ENCODE assay signal across 8 cellular contexts in the genomic region with DNA sequence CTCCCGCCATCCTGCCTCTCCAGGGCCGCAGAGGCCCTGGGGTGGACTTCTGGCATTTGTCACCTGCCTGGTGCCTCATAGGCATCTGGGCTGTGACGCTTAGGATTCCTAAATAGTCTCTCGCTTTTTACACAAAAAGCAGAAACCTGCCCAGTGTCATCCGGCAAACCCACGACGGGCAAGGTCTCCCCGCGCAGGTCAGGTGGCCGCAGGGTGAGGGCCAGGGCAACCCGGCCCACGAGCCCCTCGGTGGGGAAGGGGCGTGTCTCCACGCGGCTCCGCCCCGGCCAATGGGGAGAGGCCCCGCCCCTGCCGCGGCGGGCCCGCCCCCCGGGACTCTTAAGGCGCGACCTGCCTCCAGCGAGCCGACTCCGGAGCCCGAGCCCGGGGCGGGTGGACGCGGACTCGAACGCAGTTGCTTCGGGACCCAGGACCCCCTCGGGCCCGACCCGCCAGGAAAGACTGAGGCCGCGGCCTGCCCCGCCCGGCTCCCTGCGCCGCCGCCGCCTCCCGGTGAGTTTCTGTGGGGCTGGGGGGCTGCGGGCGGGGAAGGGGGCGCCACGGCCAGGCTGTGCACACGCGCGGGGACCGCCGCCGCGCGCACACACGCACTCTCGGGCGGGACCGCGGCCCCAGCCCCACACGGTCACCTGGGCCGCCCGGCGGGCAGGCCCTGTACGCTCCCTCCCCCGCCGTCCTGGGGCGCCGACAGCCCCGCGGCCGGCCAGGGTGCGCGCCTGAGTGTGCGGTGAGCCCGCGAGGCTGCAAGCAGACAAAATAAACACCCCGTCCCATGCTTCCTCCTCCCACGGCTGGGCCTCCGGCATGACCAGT. TPM values are rescaled to one million over a fixed set of nuclear protein-coding genes. Genes with fewer than 3 reads are reported as not detected.
DNase-seq lines count a peak whose midpoint lies in the region; FAIRE-seq and TF ChIP-seq lines count a peak whose summit lies in the region.

TSS of gene VASN (plus strand) at position 368 of the 834 bp plus-strand sequence. CDS start 9,030 bp downstream, outside the sequence.

- no peaks in the 10 kb centered on the region for H3K9me3 Mint-ChIP-seq in CD4-positive, alpha-beta memory T cell
- no peaks in the 10 kb centered on the region for H3K9me3 Mint-ChIP-seq in activated naive CD4-positive, alpha-beta T cell treated with anti-CD3 and anti-CD28 coated beads, Interleukin-2, amount 10 ng/mL, durations not matched to agents 7 days and 5 days

- CTCF ChIA-PET in CD4-positive, alpha-beta memory T cell (lab: Charles Lee; ENCODE audit: partially characterized antibody) = interaction anchor here (0.8 to 1.7 kb wide), 2 partner anchors 12 to 177 kb away, joined by 3 to 5 read pairs; no protein-coding TSS in a partner anchor
- CTCF ChIA-PET in activated naive CD4-positive, alpha-beta T cell treated with anti-CD3 and anti-CD28 coated beads, Interleukin-2, amount 10 ng/mL, durations not matched to agents 7 days and 5 days (lab: Charles Lee) = no interaction called here

- peaks cover 12 to 54% (median 28%) of the 10 kb centered on the region in 4 donors for H3K4me1 Mint-ChIP-seq in CD4-positive, alpha-beta memory T cell
- H3K4me1 Mint-ChIP-seq in activated naive CD4-positive, alpha-beta T cell treated with anti-CD3 and anti-CD28 coated beads, Interleukin-2, amount 10 ng/mL, durations not matched to agents 7 days and 5 days = peaks cover 11% of the 10 kb centered on the region

- no peaks in the 10 kb centered on the region for H3K27me3 Mint-ChIP-seq in CD4-positive, alpha-beta memory T cell
- no peaks in the 10 kb centered on the region for H3K27me3 Mint-ChIP-seq in activated naive CD4-positive, alpha-beta T cell treated with anti-CD3 and anti-CD28 coated beads, Interleukin-2, amount 10 ng/mL, durations not matched to agents 7 days and 5 days

- H3K4me3 ChIP-seq in CD4-positive, alpha-beta memory T cell (ENCODE audit: low read length in 2 of 2) = peak within 1 kb of the TSS in 1 of 2 donors; percentile 42
- H3K4me3 ChIP-seq in SJSA1 = peak within 1 kb of the TSS; percentile 57

- peak within 1 kb of the TSS; percentile 36 for H3K27ac ChIP-seq in CD4-positive, alpha-beta memory T cell (ENCODE audit: low read depth, low read length)
- peak within 1 kb of the TSS; percentile 60 for H3K27ac ChIP-seq in SJSA1

- peaks cover 5 to 27% of the 10 kb centered on the region in 2 donors for H3K36me3 Mint-ChIP-seq in CD4-positive, alpha-beta memory T cell
- peaks cover 9% of the 10 kb centered on the region for H3K36me3 Mint-ChIP-seq in activated naive CD4-positive, alpha-beta T cell treated with anti-CD3 and anti-CD28 coated beads, Interleukin-2, amount 10 ng/mL, durations not matched to agents 7 days and 5 days

- peak; percentile 69 to 78 (median 71) for DNase-seq in CD4-positive, alpha-beta memory T cell
- DNase-seq in H54 (ENCODE audit: insufficient read length, low spot score) (peak; percentile 83), SJSA1 (ENCODE audit: low read depth in 1 of 2, low spot score in 2 of 2) (peak; percentile 84 to 87), glomerular visceral epithelial cell (ENCODE audit: extremely low spot score) (peak; percentile 80), occipital lobe (lab: John Stamatoyannopoulos, UW) (peak; percentile 70), superior temporal gyrus (ENCODE audit: extremely low spot score) (peak; percentile 60), NOMO-1 treated with dmso at 0.1 percent for 144 hours (lab: John Stamatoyannopoulos, UW; ENCODE audit: unreplicated experiment) (no peak)
- peak; percentile 71 for DNase-seq in activated naive CD4-positive, alpha-beta T cell treated with anti-CD3 and anti-CD28 coated beads, Interleukin-2, amount 10 ng/mL, durations not matched to agents 7 days and 5 days

- FAIRE-seq in H54 (lab: Jason Lieb, UNC) = no peak

- POLR2A ChIA-PET in CD4-positive, alpha-beta memory T cell (lab: Charles Lee; ENCODE audit: partially characterized antibody) = interaction anchor here (0.9 to 2.0 kb wide), 2 partner anchors 10 to 44 kb away, joined by 3 to 7 read pairs; no protein-coding TSS in a partner anchor

- no peaks in the 10 kb centered on the region for H3K9me3 ChIP-seq in CD4-positive, alpha-beta memory T cell (ENCODE audit: control insufficient read depth in 1 of 2, low read length in 2 of 2)
- H3K9me3 ChIP-seq in SJSA1 (replicated peaks) = no peaks in the 10 kb centered on the region

- TF ChIP-seq POLR2A in H54 (IDR thresholded peaks at IDR 0.05; ENCODE audit: low read depth, low read length) = peak; percentile 99

- no peaks in the 10 kb centered on the region for H3K27me3 ChIP-seq in CD4-positive, alpha-beta memory T cell (ENCODE audit: insufficient read depth, low read length)
- no peaks in the 10 kb centered on the region for H3K27me3 ChIP-seq in SJSA1 (replicated peaks)

- intact Hi-C loops in CD4-positive, alpha-beta memory T cell (cut with micrococcal nuclease) = loop anchor here (1.0 kb wide), 1 partner anchor 43 kb away; no protein-coding TSS in a partner anchor

- peaks cover 5% of the 10 kb centered on the region for H3K36me3 ChIP-seq in CD4-positive, alpha-beta memory T cell (ENCODE audit: insufficient read depth, low read length)
- peaks cover 19% of the 10 kb centered on the region for H3K36me3 ChIP-seq in SJSA1

- H3K4me1 ChIP-seq in CD4-positive, alpha-beta memory T cell (ENCODE audit: insufficient read depth, low read length) = peaks cover 40% of the 10 kb centered on the region
- peaks cover 72% of the 10 kb centered on the region for H3K4me1 ChIP-seq in SJSA1 (replicated peaks)

- peak within 1 kb of the TSS; percentile 77 to 90 (median 84) for H3K4me3 Mint-ChIP-seq in CD4-positive, alpha-beta memory T cell
- peak within 1 kb of the TSS; percentile 63 for H3K4me3 Mint-ChIP-seq in activated naive CD4-positive, alpha-beta T cell treated with anti-CD3 and anti-CD28 coated beads, Interleukin-2, amount 10 ng/mL, durations not matched to agents 7 days and 5 days

- peak within 1 kb of the TSS; percentile 70 to 93 (median 81) for H3K27ac Mint-ChIP-seq in CD4-positive, alpha-beta memory T cell
- H3K27ac Mint-ChIP-seq in activated naive CD4-positive, alpha-beta T cell treated with anti-CD3 and anti-CD28 coated beads, Interleukin-2, amount 10 ng/mL, durations not matched to agents 7 days and 5 days = peak within 1 kb of the TSS; percentile 42

RNA-seq across cellular contexts. Expression of gene VASN, which starts in this region (rescaled TPM):
- total RNA-seq in CD4-positive, alpha-beta memory T cell = under 1 TPM; 0.11 to 0.29 TPM
- under 1 TPM in 1 of 2 donors, not detected in 1; 0.16 TPM for polyA plus RNA-seq in CD4-positive, alpha-beta memory T cell
- total RNA-seq in SJSA1 (2014; rRNA removed; shearing (Covaris generic)) = 85.4 and 93.6 TPM in 2 replicates
- 2.5 TPM for total RNA-seq in occipital lobe

Comparison
In these comparisons a context has a peak if more than half of its experiments do, and no peak if none do; other contexts are left out.
1. RNA of gene VASN (total RNA-seq): 85.4 to 93.6 TPM in SJSA1; 2.5 TPM in occipital lobe (single experiment) and 0.11 to 0.29 TPM in CD4-positive, alpha-beta memory T cell; every median in the first group is over 10 times any median in the second.
2. Peak in DNase-seq and H3K27ac ChIP-seq in CD4-positive, alpha-beta memory T cell; RNA of the gene not detected or under 1 TPM.